In genomic region chr4:168113059-168113458, GRCh38 we compare ENCODE assay signal across 1 cellular context. TPM values are rescaled to one million over a fixed set of nuclear protein-coding genes. Genes with fewer than 3 reads are reported as not detected.
"Had no signal": no experiment of that assay in that cellular context is flagged by ENCODE, and none has a peak within 500 bp of the region (broad histone marks: within the 10 kb centered on the region; RNA-seq: fewer than 3 reads in every experiment).

No MANE protein-coding gene starts in this region.

RNA-seq across cellular contexts. Expression of gene ANXA10, which starts 20.7 kb away (rescaled TPM):
- total RNA-seq: MCF 10A had no signal
